ENCODE assay signal across 2 cellular contexts in genomic region chr10:132093236-132093635, GRCh38. TPM values are rescaled to one million over a fixed set of nuclear protein-coding genes. Genes with fewer than 3 reads are reported as not detected.
"Had no signal": no experiment of that assay in that cellular context is flagged by ENCODE, and none has a peak within 500 bp of the region (broad histone marks: within the 10 kb centered on the region; RNA-seq: fewer than 3 reads in every experiment).

No MANE protein-coding gene starts in this region.

RNA-seq across cellular contexts. Expression of gene JAKMIP3, which starts 27.5 kb away (rescaled TPM):
- total RNA-seq: kidney epithelial cell had no signal
- polyA plus RNA-seq: immature natural killer cell had no signal
